ENCODE assay signal across 21 cellular contexts in the genomic region with DNA sequence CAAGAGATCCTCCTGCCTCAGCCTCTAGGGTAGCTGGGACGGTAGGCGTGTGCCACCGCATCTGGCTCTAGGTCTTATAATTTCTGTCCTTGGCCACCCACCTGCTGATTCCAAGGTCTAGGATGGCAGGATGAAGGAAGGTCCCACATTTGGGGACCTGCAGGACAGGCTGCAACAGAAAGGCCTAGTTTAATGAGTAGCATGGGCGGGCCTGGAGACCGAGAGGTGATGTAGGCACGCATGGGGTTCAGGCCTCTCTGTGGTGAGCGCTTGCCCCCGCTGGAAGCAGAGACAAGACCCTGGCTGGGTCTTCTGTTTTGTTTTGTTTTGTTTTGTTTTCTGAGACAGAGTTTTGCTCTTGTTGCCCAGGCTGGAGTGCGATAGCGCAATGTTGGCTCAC. TPM values are rescaled to one million over a fixed set of nuclear protein-coding genes. Genes with fewer than 3 reads are reported as not detected.
"Had no signal": no experiment of that assay in that cellular context is flagged by ENCODE, and none has a peak within 500 bp of the region (broad histone marks: within the 10 kb centered on the region; RNA-seq: fewer than 3 reads in every experiment).

No MANE protein-coding gene starts in this region.

- H3K9me3 Mint-ChIP-seq: activated T-helper 17 cell treated with anti-CD3 and anti-CD28 coated beads, Interleukin-2, amount 50 U/mL, for 72 hours; endodermal cell; naive B cell; type B pancreatic cell had no signal

- H3K9me3 ChIP-seq: gastrocnemius medialis, heart left ventricle had no signal

- H3K27me3 ChIP-seq: cardiac muscle cell had no signal

- ATAC-seq: activated T-helper 17 cell treated with anti-CD3 and anti-CD28 coated beads, Interleukin-2, amount 50 U/mL, for 72 hours had no signal

- H3K36me3 Mint-ChIP-seq: naive B cell, type B pancreatic cell had no signal

- H3K27ac Mint-ChIP-seq: endodermal cell, type B pancreatic cell had no signal

- H3K27ac ChIP-seq: dorsolateral prefrontal cortex had no signal

- H3K4me3 Mint-ChIP-seq: activated T-helper 17 cell treated with anti-CD3 and anti-CD28 coated beads, Interleukin-2, amount 50 U/mL, for 72 hours; endodermal cell; naive B cell; type B pancreatic cell had no signal

- H3K4me3 ChIP-seq: cardiac muscle cell, dorsolateral prefrontal cortex, gastrocnemius medialis, heart left ventricle, skin epidermis had no signal

- H3K36me3 ChIP-seq: cardiac muscle cell, gastrocnemius medialis, heart left ventricle had no signal

- DNase-seq: activated CD4-positive, alpha-beta T cell treated with anti-CD3 and anti-CD28 coated beads, Interleukin-2, amount 50 U/mL, for 1 hour; activated CD4-positive, CD25-positive, alpha-beta regulatory T cell; activated CD8-positive, alpha-beta memory T cell treated with anti-CD3 and anti-CD28 coated beads for 24 hours; activated naive CD4-positive, alpha-beta T cell treated with Interleukin-2 at 50 U/mL for 16 hours; dorsolateral prefrontal cortex; endodermal cell; gastrocnemius medialis; heart left ventricle; naive B cell; stimulated activated CD4-positive, alpha-beta T cell treated with anti-CD3 and anti-CD28 coated beads, Interleukin-15, amount 100 ng/mL, for 24 hours; stimulated activated CD4-positive, alpha-beta T cell treated with anti-CD3 and anti-CD28 coated beads, Interleukin-4, amount 100 ng/mL, for 4 hours; stimulated activated CD8-positive, alpha-beta memory T cell treated with anti-CD3 and anti-CD28 coated beads, Interleukin-4, amount 100 ng/mL, for 48 hours; stimulated activated naive CD4-positive, alpha-beta T cell treated with Interleukin-2 at 50 U/mL for 16 hours had no signal

- H3K27me3 Mint-ChIP-seq: activated T-helper 17 cell treated with anti-CD3 and anti-CD28 coated beads, Interleukin-2, amount 50 U/mL, for 72 hours; type B pancreatic cell had no signal

RNA-seq across cellular contexts. Expression of a gene that starts 33.7 kb away (rescaled TPM):
- total RNA-seq: activated T-helper 17 cell treated with anti-CD3 and anti-CD28 coated beads, Interleukin-2, amount 50 U/mL, for 72 hours; astrocyte; epithelial cell of proximal tubule; gastrocnemius medialis; heart left ventricle; mononuclear cell; T-helper 2 cell treated with Interferon-gamma antibody and Interleukin-4, amounts not matched to agents 100 ng/mL and 5 ng/mL, for 36 hours had no signal
- polyA plus RNA-seq: heart left ventricle had no signal
